In genomic region chr7:23106801-23107713, GRCh38 we compare ENCODE assay signal across 8 cellular contexts. TPM values are rescaled to one million over a fixed set of nuclear protein-coding genes. Genes with fewer than 3 reads are reported as not detected.
DNase-seq lines count a peak whose midpoint lies in the region; ATAC-seq and TF ChIP-seq lines count a peak whose summit lies in the region.

No MANE protein-coding gene starts in this region.

- no peaks in the 10 kb centered on the region for H3K27me3 ChIP-seq in Panc1 (ENCODE audit: control insufficient read depth, insufficient read depth, low read length)
- no peaks in the 10 kb centered on the region for H3K27me3 ChIP-seq in esophagus (ENCODE audit: control insufficient read depth in 1 of 2, insufficient read depth in 2 of 2, low read length in 2 of 2)

- no peaks in the 10 kb centered on the region for H3K9me3 ChIP-seq in Panc1 (ENCODE audit: control insufficient read depth, insufficient read depth, low read depth, low read length)
- no peaks in the 10 kb centered on the region for H3K9me3 ChIP-seq in esophagus (ENCODE audit: control insufficient read depth in 2 of 2, insufficient read depth in 1 of 2, low read depth in 1 of 2, low read length in 1 of 2)

- ATAC-seq in Panc1 (no peak), HG02571 (IDR thresholded peaks at IDR 0.05; ENCODE audit: unreplicated experiment) (no peak), GM21619 (IDR thresholded peaks at IDR 0.05; ENCODE audit: unreplicated experiment) (no peak)

- in situ Hi-C loops in Panc1 (cut with HindIII; ENCODE audit: low pct_unique_long_range_greater_than_20kb, low sequenced_read_pairs): no loop called here

- peaks cover 17% of the 10 kb centered on the region for H3K4me1 ChIP-seq in Panc1 (ENCODE audit: control insufficient read depth, insufficient read depth, low read length)
- H3K4me1 ChIP-seq in esophagus (ENCODE audit: control insufficient read depth in 2 of 2, insufficient read depth in 2 of 2, low read length in 1 of 2): peaks cover 0 to 2% of the 10 kb centered on the region in 2 donors

- intact Hi-C loops in Panc1 (cut with micrococcal nuclease; ENCODE audit: unreplicated experiment): loop anchor here (5.0 kb wide), 1 partner anchor 75 kb away; the partner anchor contains the start of gene NUP42

- 11 to 15% methylated on average over 11 of the region's 11 CpGs for WGBS in esophagus, 2 donors

- peak overlapping the region; percentile 81 for H3K4me3 ChIP-seq in GM12865 (ENCODE audit: low read depth, low read length)
- peak overlapping the region; percentile 96 to 98 for H3K4me3 ChIP-seq in Panc1 (ENCODE audit: low read depth in 2 of 2, low read length in 2 of 2)
- peak overlapping the region; percentile 80 to 90 for H3K4me3 ChIP-seq in esophagus (ENCODE audit: low read depth in 1 of 2, low read length in 2 of 2)

- H3K36me3 Mint-ChIP-seq in osteocyte (ENCODE audit: unreplicated experiment): peaks cover 12% of the 10 kb centered on the region

- CTCF ChIA-PET in Panc1 (lab: Charles Lee): interaction anchor here (1.1 kb wide), 1 partner anchor 74 kb away, joined by 6 read pairs; the partner anchor contains the start of gene NUP42

- no peaks in the 10 kb centered on the region for H3K9me3 Mint-ChIP-seq in osteocyte (ENCODE audit: unreplicated experiment)

- peak overlapping the region; percentile 96 for H3K27ac Mint-ChIP-seq in osteocyte (ENCODE audit: unreplicated experiment)

- H3K36me3 ChIP-seq in Panc1 (ENCODE audit: control insufficient read depth, insufficient read depth, low read length): no peaks in the 10 kb centered on the region; the same call in 1 of the 2 replicates
- no peaks in the 10 kb centered on the region for H3K36me3 ChIP-seq in esophagus (ENCODE audit: control insufficient read depth in 2 of 2, insufficient read depth in 2 of 2, low read length in 1 of 2)

- H3K4me3 Mint-ChIP-seq in osteocyte (ENCODE audit: unreplicated experiment): peak overlapping the region; percentile 98

- TF ChIP-seq CTCF in GM12865 (IDR thresholded peaks at IDR 0.05; ENCODE audit: insufficient read depth, low read depth, low read length, missing control alignments) (no peak), Panc1 (IDR thresholded peaks at IDR 0.05) (no peak), osteocyte (IDR thresholded peaks at IDR 0.05) (no peak)

- POLR2A ChIA-PET in Panc1 (lab: Charles Lee): interaction anchor here (0.6 to 0.9 kb wide), 4 partner anchors 31 to 520 kb away, joined by 3 to 10 read pairs (median 4); no protein-coding TSS in a partner anchor

- H3K27ac ChIP-seq in Panc1 (ENCODE audit: low read length): peak overlapping the region; percentile 93
- H3K27ac ChIP-seq in esophagus (ENCODE audit: low read depth in 2 of 2, low read length in 1 of 2): no peak overlapping the region

- DNase-seq in GM12865 (ENCODE audit: low read depth) (no peak), Panc1 (ENCODE audit: low read depth, low spot score) (no peak), osteocyte (ENCODE audit: extremely low spot score, unreplicated experiment) (no peak), UCSD-AML1 (lab: John Stamatoyannopoulos, UW; ENCODE audit: unreplicated experiment) (no peak)
- no peak for DNase-seq in activated CD4-positive, alpha-beta T cell treated with anti-CD3 and anti-CD28 coated beads, Interleukin-2, amount 50 U/mL, for 4 hours

- BruUV-seq in Panc1 (replicated peaks; lab: Mats Ljungman, UMichigan): TSS peak; percentile 60

- peaks cover 30% of the 10 kb centered on the region for H3K4me1 Mint-ChIP-seq in osteocyte (ENCODE audit: unreplicated experiment)

- H3K27me3 Mint-ChIP-seq in osteocyte (ENCODE audit: unreplicated experiment): no peaks in the 10 kb centered on the region

RNA-seq across cellular contexts. Expression of gene KLHL7, which starts 1.5 kb away (rescaled TPM):
- total RNA-seq in Panc1 (2021; ENCODE audit: unreplicated experiment): 33.8 TPM
- 19.3 TPM for polyA plus RNA-seq in Panc1 (2012; ENCODE audit: insufficient read length)
- polyA plus RNA-seq in esophagus: 10 to 100 TPM in 1 of 2 donors, 1 to 10 TPM in 1; 6.6 to 13.4 TPM
- 48.1 and 50.2 TPM in 2 replicates for total RNA-seq in osteocyte
